13 cellular contexts compared by ENCODE assay signal in genomic region chr3:150449169-150449721, GRCh38. TPM values are rescaled to one million over a fixed set of nuclear protein-coding genes. Genes with fewer than 3 reads are reported as not detected.
DNase-seq lines count a peak whose midpoint lies in the region; ATAC-seq and TF ChIP-seq lines count a peak whose summit lies in the region.
"Had no signal": no experiment of that assay in that cellular context is flagged by ENCODE, and none has a peak within 500 bp of the region (broad histone marks: within the 10 kb centered on the region; RNA-seq: fewer than 3 reads in every experiment).

No MANE protein-coding gene starts in this region.

- H3K9ac ChIP-seq in HCT116 (ENCODE audit: low read length) (no peak overlapping the region), adipocyte (ENCODE audit: low read length) (no peak overlapping the region)

- no peak for TF ChIP-seq RAD21 in HCT116 (IDR thresholded peaks at IDR 0.05; ENCODE audit: low read depth)

- no peaks in the 10 kb centered on the region for H3K9me2 ChIP-seq in HCT116 (ENCODE audit: insufficient read depth)

- peaks cover 12% of the 10 kb centered on the region; the same call in 1 of the 2 replicates for H4K20me1 ChIP-seq in HCT116 (ENCODE audit: insufficient read depth)

- H3K4me2 ChIP-seq in HCT116 (ENCODE audit: low read length): peak overlapping the region; percentile 4; the same call in 1 of the 2 replicates

- H3K4me1 ChIP-seq in HCT116 (ENCODE audit: control insufficient read depth in 1 of 2, insufficient read depth in 2 of 2, low read length in 2 of 2) (peaks cover 7 to 24% of the 10 kb centered on the region in 2 experiments), adipocyte (ENCODE audit: control insufficient read depth, insufficient read depth, low read length) (peaks cover 55% of the 10 kb centered on the region)
- H3K4me1 ChIP-seq: testis had no signal

- intact Hi-C loops in HCT116 (cut with micrococcal nuclease): no loop called here

- RAD21 ChIA-PET in HCT116 (lab: Charles Lee; ENCODE audit: low non-redundant PET in 1 of 2, low total read pairs in 2 of 2, uncharacterized antibody in 2 of 2, unreplicated experiment in 2 of 2): no interaction called here

- H3K9me3 ChIP-seq in HCT116 (ENCODE audit: control insufficient read depth in 1 of 2, insufficient read depth in 1 of 2, low read depth in 1 of 2, low read length in 2 of 2) (no peaks in the 10 kb centered on the region), adipocyte (ENCODE audit: control insufficient read depth, low read length) (no peaks in the 10 kb centered on the region)
- H3K9me3 ChIP-seq: testis had no signal

- peaks cover 96% of the 10 kb centered on the region for H3K79me2 ChIP-seq in HCT116 (ENCODE audit: insufficient read depth, low read length)

- in situ Hi-C loops in ACHN (cut with HindIII; ENCODE audit: low pct_ligation_motif_present, low pct_unique_long_range_greater_than_20kb, low sequenced_read_pairs): no loop called here
- in situ Hi-C loops in GM13977 (cut with MboI; ENCODE audit: low pct_unique_long_range_greater_than_20kb, low sequenced_read_pairs, unreplicated experiment): no loop called here

- H3K4me3 ChIP-seq in HCT116 (replicated peaks in 1 of 2; ENCODE audit: low read depth in 1 of 2, low read length in 2 of 2): no peak overlapping the region
- H3K4me3 ChIP-seq in adipocyte (ENCODE audit: low read length): no peak overlapping the region
- H3K4me3 ChIP-seq: testis had no signal

- CTCF ChIA-PET in HCT116 (lab: Charles Lee): no interaction called here

- H3K27ac ChIP-seq in HCT116 (ENCODE audit: low read depth, low read length): no peak overlapping the region
- H3K27ac ChIP-seq: testis had no signal

- no peaks in the 10 kb centered on the region for H3K36me3 ChIP-seq in HCT116 (ENCODE audit: control insufficient read depth in 1 of 2, insufficient read depth in 2 of 2, low read length in 2 of 2)
- peaks cover 7% of the 10 kb centered on the region for H3K36me3 ChIP-seq in adipocyte (ENCODE audit: control insufficient read depth, insufficient read depth, low read length, severe bottlenecking)

- TF ChIP-seq POLR2A in HCT116 (IDR thresholded peaks at IDR 0.05; ENCODE audit: borderline replicate concordance, extremely low read depth, insufficient read depth, insufficient read length): no peak

- BruUV-seq in HCT116 (replicated peaks; lab: Mats Ljungman, UMichigan): no TSS peak

- TF ChIP-seq CTCF in HCT116 (IDR thresholded peaks at IDR 0.05 in 2 of 3, conservative IDR thresholded peaks at IDR 0.05 in 1 of 3; ENCODE audit: borderline replicate concordance in 1 of 3, insufficient read depth in 1 of 3, low read depth in 2 of 3, low read length in 2 of 3): no peak
- TF ChIP-seq CTCF in GM13977 (IDR thresholded peaks at IDR 0.05; ENCODE audit: extremely low read depth, insufficient read depth, missing control alignments): no peak

- POLR2A ChIA-PET in HCT116 (lab: Charles Lee): no interaction called here

- no peaks in the 10 kb centered on the region for H3K27me3 ChIP-seq in HCT116 (ENCODE audit: insufficient read depth, low read length)
- no peaks in the 10 kb centered on the region for H3K27me3 ChIP-seq in adipocyte (replicated peaks; ENCODE audit: control insufficient read depth, insufficient read depth, low read length)
- H3K27me3 ChIP-seq: testis had no signal

- ATAC-seq in HCT116: no peak

- H2AFZ ChIP-seq in HCT116 (ENCODE audit: low read depth, low read length, poor library complexity, severe bottlenecking): no peak overlapping the region

- DNase-seq in ACHN: peak; percentile 5
- no peak for DNase-seq in HCT116 (ENCODE audit: low read depth, low spot score)
- DNase-seq in adipocyte (ENCODE audit: low read depth): peak; percentile 74
- DNase-seq in glomerular visceral epithelial cell (ENCODE audit: extremely low spot score): peak; percentile 17
- no peak for DNase-seq in GM13977 (ENCODE audit: low spot score)
- DNase-seq in NOMO-1 (lab: John Stamatoyannopoulos, UW; ENCODE audit: unreplicated experiment in 2 of 2): no peak
- no peak for DNase-seq in stimulated activated CD4-positive, alpha-beta T cell treated with anti-CD3 and anti-CD28 coated beads, Interleukin-12 subunit alpha, Interleukin-12 subunit beta, amount 100 ng/mL, for 4 hours
- no peak for DNase-seq in NCI-H774 (lab: John Stamatoyannopoulos, UW)
- DNase-seq: CD4-positive, alpha-beta memory T cell; cortex of kidney; NCI-H510A; stimulated activated CD4-positive, alpha-beta T cell treated with anti-CD3 and anti-CD28 coated beads, Interleukin-4, amount 100 ng/mL, for 4 hours; testis had no signal

TF ChIP-seq in HCT116, 20 proteins besides CTCF, POLR2A, EP300 and RAD21:
- TF ChIP-seq ZNF274 (IDR thresholded peaks at IDR 0.05; ENCODE audit: low read depth, low read length): no peak
- no peak for TF ChIP-seq EZH2 (IDR thresholded peaks at IDR 0.05)
- TF ChIP-seq ZBTB33 (IDR thresholded peaks at IDR 0.05; ENCODE audit: extremely low read depth, insufficient replicate concordance, low read length): no peak
- TF ChIP-seq YY1 (IDR thresholded peaks at IDR 0.05; ENCODE audit: extremely low read depth, insufficient replicate concordance, low read depth, low read length): no peak
- no peak for TF ChIP-seq MAX (IDR thresholded peaks at IDR 0.05)
- no peak for TF ChIP-seq SP1 (IDR thresholded peaks at IDR 0.05; ENCODE audit: low read depth)
- no peak for TF ChIP-seq ATF3 (IDR thresholded peaks at IDR 0.05)

RNA-seq across cellular contexts. Expression of gene TSC22D2, which starts 41.1 kb away (rescaled TPM):
- 20.0 TPM for total RNA-seq in HCT116 (2021; ENCODE audit: unreplicated experiment)
- polyA plus RNA-seq in HCT116 (2012): 10.4 and 11.7 TPM in 2 replicates

Comparison
In these comparisons a context has a peak if more than half of its experiments do, and no peak if none do; other contexts are left out.
1. DNase-seq: peak in ACHN (single experiment), adipocyte (single experiment) and glomerular visceral epithelial cell (single experiment); none in HCT116 (single experiment), GM13977 (single experiment), NOMO-1 (0 of 2), stimulated activated CD4-positive, alpha-beta T cell treated with anti-CD3 and anti-CD28 coated beads, Interleukin-12 subunit alpha, Interleukin-12 subunit beta, amount 100 ng/mL, for 4 hours (single experiment) and NCI-H774 (single experiment).